In the genomic region with DNA sequence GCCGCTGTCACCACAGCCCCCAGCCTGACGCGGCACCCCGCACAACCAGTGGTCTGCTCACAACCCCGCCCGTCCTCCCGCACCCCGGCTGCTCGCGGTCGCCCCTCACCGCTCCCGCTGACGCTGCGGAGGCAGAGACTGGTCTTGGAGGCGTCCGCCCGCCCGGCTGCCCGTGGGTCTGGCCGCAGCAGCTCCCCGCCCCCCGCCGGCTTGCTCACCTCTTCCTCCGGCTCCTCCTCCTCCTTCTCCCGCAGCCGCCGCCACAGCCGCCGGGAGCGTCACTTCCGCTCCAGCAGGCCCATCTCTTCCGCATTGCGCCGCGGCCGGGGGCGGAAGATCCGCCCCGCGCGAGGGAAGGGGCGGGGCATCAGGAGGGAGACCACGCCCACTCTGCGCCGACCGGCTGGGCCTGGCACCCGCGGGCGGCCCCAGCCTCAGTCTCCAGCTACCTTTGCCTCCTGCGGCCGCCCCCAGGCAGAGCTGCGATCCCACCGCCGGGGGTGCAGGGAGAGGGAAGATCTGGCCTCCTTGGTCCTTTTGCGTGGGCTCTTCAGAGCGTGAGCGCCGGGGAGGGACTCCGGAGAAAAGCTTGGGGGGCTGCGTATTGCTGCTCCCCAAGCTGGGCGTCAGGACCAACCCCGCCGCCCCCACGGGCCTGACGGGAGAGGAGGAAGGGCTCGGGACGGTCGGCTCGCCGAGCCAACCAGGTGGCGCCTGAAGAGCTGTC, we compare ENCODE assay signal across 8 cellular contexts. TPM values are rescaled to one million over a fixed set of nuclear protein-coding genes. Genes with fewer than 3 reads are reported as not detected.
DNase-seq lines count a peak whose midpoint lies in the region; ATAC-seq, FAIRE-seq and TF ChIP-seq lines count a peak whose summit lies in the region.

A gene with protein sequence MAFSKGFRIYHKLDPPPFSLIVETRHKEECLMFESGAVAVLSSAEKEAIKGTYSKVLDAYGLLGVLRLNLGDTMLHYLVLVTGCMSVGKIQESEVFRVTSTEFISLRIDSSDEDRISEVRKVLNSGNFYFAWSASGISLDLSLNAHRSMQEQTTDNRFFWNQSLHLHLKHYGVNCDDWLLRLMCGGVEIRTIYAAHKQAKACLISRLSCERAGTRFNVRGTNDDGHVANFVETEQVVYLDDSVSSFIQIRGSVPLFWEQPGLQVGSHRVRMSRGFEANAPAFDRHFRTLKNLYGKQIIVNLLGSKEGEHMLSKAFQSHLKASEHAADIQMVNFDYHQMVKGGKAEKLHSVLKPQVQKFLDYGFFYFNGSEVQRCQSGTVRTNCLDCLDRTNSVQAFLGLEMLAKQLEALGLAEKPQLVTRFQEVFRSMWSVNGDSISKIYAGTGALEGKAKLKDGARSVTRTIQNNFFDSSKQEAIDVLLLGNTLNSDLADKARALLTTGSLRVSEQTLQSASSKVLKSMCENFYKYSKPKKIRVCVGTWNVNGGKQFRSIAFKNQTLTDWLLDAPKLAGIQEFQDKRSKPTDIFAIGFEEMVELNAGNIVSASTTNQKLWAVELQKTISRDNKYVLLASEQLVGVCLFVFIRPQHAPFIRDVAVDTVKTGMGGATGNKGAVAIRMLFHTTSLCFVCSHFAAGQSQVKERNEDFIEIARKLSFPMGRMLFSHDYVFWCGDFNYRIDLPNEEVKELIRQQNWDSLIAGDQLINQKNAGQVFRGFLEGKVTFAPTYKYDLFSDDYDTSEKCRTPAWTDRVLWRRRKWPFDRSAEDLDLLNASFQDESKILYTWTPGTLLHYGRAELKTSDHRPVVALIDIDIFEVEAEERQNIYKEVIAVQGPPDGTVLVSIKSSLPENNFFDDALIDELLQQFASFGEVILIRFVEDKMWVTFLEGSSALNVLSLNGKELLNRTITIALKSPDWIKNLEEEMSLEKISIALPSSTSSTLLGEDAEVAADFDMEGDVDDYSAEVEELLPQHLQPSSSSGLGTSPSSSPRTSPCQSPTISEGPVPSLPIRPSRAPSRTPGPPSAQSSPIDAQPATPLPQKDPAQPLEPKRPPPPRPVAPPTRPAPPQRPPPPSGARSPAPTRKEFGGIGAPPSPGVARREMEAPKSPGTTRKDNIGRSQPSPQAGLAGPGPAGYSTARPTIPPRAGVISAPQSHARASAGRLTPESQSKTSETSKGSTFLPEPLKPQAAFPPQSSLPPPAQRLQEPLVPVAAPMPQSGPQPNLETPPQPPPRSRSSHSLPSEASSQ (N-terminal part only) (minus strand): TSS at position 286 of the 727 bp plus-strand sequence. CDS start 1,118 bp downstream, outside the sequence.

- peaks cover 33% of the 10 kb centered on the region for H3F3A ChIP-seq in MM.1S (ENCODE audit: insufficient read depth, low read length)
- H3F3A ChIP-seq in neural cell (ENCODE audit: insufficient read depth, low read length, poor library complexity, severe bottlenecking), result no peaks in the 10 kb centered on the region

- TF ChIP-seq CTCF in MM.1S (IDR thresholded peaks at IDR 0.05; ENCODE audit: low read length), result no peak
- no peak for TF ChIP-seq CTCF in fibroblast of the aortic adventitia (IDR thresholded peaks at IDR 0.05; ENCODE audit: insufficient read depth, low read length)
- peak; percentile 13 for TF ChIP-seq CTCF in neural cell (IDR thresholded peaks at IDR 0.05; ENCODE audit: poor library complexity, severe bottlenecking)

- H3K36me3 ChIP-seq in MM.1S (replicated peaks; ENCODE audit: insufficient read depth, low read length) (no peaks in the 10 kb centered on the region; the same call in 1 of the 2 replicates), neural cell (ENCODE audit: insufficient read depth, low read length) (no peaks in the 10 kb centered on the region)

- peaks cover 28% of the 10 kb centered on the region for H3K79me2 ChIP-seq in MM.1S (ENCODE audit: low read length)
- H3K79me2 ChIP-seq in neural cell (replicated peaks; ENCODE audit: insufficient read depth, low read length), result peaks cover 22% of the 10 kb centered on the region

- peak within 1 kb of the TSS; percentile 94 to 97 for H3K4me3 Mint-ChIP-seq in stimulated activated naive CD8-positive, alpha-beta T cell treated with anti-CD3 and anti-CD28 coated beads, Interleukin-15, amount 100 ng/mL, for 72 hours

- peak within 1 kb of the TSS; percentile 78 for H3K4me2 ChIP-seq in MM.1S (ENCODE audit: low read depth, low read length)
- H3K4me2 ChIP-seq in neural cell (ENCODE audit: low read length), result peak within 1 kb of the TSS; percentile 85

- H2AFZ ChIP-seq in MM.1S (ENCODE audit: low read length) (peak within 1 kb of the TSS; percentile 83), neural cell (ENCODE audit: low read depth, low read length) (peak within 1 kb of the TSS; percentile 83)

- H3K4me3 ChIP-seq in MM.1S (ENCODE audit: low read length), result peak within 1 kb of the TSS; percentile 73
- peak within 1 kb of the TSS; percentile 92 for H3K4me3 ChIP-seq in fibroblast of the aortic adventitia (ENCODE audit: low read depth, low read length)
- peak within 1 kb of the TSS; percentile 90 for H3K4me3 ChIP-seq in neural cell (ENCODE audit: low read length)

- H3K27ac Mint-ChIP-seq in stimulated activated naive CD8-positive, alpha-beta T cell treated with anti-CD3 and anti-CD28 coated beads, Interleukin-15, amount 100 ng/mL, for 72 hours, result peak within 1 kb of the TSS; percentile 95 to 98

- H3K27me3 Mint-ChIP-seq in stimulated activated naive CD8-positive, alpha-beta T cell treated with anti-CD3 and anti-CD28 coated beads, Interleukin-15, amount 100 ng/mL, for 72 hours, result no peaks in the 10 kb centered on the region

- H3K27ac ChIP-seq in MM.1S (ENCODE audit: low read length) (peak within 1 kb of the TSS; percentile 61; the same call in 1 of the 2 replicates), neural cell (ENCODE audit: low read length) (peak within 1 kb of the TSS; percentile 90)

- no peaks in the 10 kb centered on the region for H3K9me2 ChIP-seq in MM.1S (replicated peaks; ENCODE audit: insufficient read depth, low read length)
- H3K9me2 ChIP-seq in neural cell (ENCODE audit: insufficient read depth, low read length), result no peaks in the 10 kb centered on the region

- DNase-seq in HCEC 1CT (peak; percentile 96), MM.1S (peak; percentile 98), SHP77 treated with DMSO at 0.1 percent for 48 hours (lab: John Stamatoyannopoulos, UW) (peak; percentile 77), fibroblast of the aortic adventitia (ENCODE audit: low read depth) (peak; percentile 88)
- peak; percentile 98 for DNase-seq in activated effector memory CD4-positive, alpha-beta T cell treated with anti-CD3 and anti-CD28 coated beads, Interleukin-2, amount 50 U/mL, for 16 hours
- peak; percentile 96 to 97 for DNase-seq in stimulated activated naive CD8-positive, alpha-beta T cell treated with anti-CD3 and anti-CD28 coated beads, Interleukin-15, amount 100 ng/mL, for 72 hours

- peak within 1 kb of the TSS; percentile 64 for H3K9ac ChIP-seq in MM.1S (ENCODE audit: low read length)
- H3K9ac ChIP-seq in neural cell (ENCODE audit: low read length), result peak within 1 kb of the TSS; percentile 93

- H3K4me1 ChIP-seq in MM.1S (ENCODE audit: low read length), result peaks cover 10% of the 10 kb centered on the region; the same call in 1 of the 2 replicates

- H3K27me3 ChIP-seq in MM.1S (replicated peaks; ENCODE audit: insufficient read depth, low read length) (no peaks in the 10 kb centered on the region), neural cell (ENCODE audit: insufficient read depth, low read depth, low read length) (no peaks in the 10 kb centered on the region)

- ATAC-seq in stimulated activated naive CD8-positive, alpha-beta T cell treated with anti-CD3 and anti-CD28 coated beads, Interleukin-15, amount 100 ng/mL, for 72 hours, result peak; percentile 95

- H3K4me1 Mint-ChIP-seq in stimulated activated naive CD8-positive, alpha-beta T cell treated with anti-CD3 and anti-CD28 coated beads, Interleukin-15, amount 100 ng/mL, for 72 hours, result peaks cover 40% of the 10 kb centered on the region

- no peaks in the 10 kb centered on the region for H4K20me1 ChIP-seq in MM.1S (ENCODE audit: insufficient read depth, low read length)
- H4K20me1 ChIP-seq in neural cell (ENCODE audit: insufficient read depth), result no peaks in the 10 kb centered on the region

- no peaks in the 10 kb centered on the region for H3K9me3 Mint-ChIP-seq in stimulated activated naive CD8-positive, alpha-beta T cell treated with anti-CD3 and anti-CD28 coated beads, Interleukin-15, amount 100 ng/mL, for 72 hours

- no peak for TF ChIP-seq RAD21 in neural cell (conservative IDR thresholded peaks at IDR 0.05)

- peak; percentile 66 for TF ChIP-seq EP300 in neural cell (conservative IDR thresholded peaks at IDR 0.05; ENCODE audit: poor library complexity, severe bottlenecking)

- H3K9me3 ChIP-seq in MM.1S (replicated peaks; ENCODE audit: insufficient read depth, low read length) (no peaks in the 10 kb centered on the region), neural cell (ENCODE audit: low read length) (no peaks in the 10 kb centered on the region)

- peak; percentile 63 for FAIRE-seq in G401.6 (lab: Jason Lieb, UNC)

TF ChIP-seq in neural cell, 6 proteins besides CTCF, POLR2A, EP300 and RAD21 (continues in another document):
- TF ChIP-seq POLR2AphosphoS5 (IDR thresholded peaks at IDR 0.05) (peak; percentile 96), SMC3 (conservative IDR thresholded peaks at IDR 0.05; ENCODE audit: poor library complexity) (peak; percentile 1)
- TF ChIP-seq, protein P1, sequence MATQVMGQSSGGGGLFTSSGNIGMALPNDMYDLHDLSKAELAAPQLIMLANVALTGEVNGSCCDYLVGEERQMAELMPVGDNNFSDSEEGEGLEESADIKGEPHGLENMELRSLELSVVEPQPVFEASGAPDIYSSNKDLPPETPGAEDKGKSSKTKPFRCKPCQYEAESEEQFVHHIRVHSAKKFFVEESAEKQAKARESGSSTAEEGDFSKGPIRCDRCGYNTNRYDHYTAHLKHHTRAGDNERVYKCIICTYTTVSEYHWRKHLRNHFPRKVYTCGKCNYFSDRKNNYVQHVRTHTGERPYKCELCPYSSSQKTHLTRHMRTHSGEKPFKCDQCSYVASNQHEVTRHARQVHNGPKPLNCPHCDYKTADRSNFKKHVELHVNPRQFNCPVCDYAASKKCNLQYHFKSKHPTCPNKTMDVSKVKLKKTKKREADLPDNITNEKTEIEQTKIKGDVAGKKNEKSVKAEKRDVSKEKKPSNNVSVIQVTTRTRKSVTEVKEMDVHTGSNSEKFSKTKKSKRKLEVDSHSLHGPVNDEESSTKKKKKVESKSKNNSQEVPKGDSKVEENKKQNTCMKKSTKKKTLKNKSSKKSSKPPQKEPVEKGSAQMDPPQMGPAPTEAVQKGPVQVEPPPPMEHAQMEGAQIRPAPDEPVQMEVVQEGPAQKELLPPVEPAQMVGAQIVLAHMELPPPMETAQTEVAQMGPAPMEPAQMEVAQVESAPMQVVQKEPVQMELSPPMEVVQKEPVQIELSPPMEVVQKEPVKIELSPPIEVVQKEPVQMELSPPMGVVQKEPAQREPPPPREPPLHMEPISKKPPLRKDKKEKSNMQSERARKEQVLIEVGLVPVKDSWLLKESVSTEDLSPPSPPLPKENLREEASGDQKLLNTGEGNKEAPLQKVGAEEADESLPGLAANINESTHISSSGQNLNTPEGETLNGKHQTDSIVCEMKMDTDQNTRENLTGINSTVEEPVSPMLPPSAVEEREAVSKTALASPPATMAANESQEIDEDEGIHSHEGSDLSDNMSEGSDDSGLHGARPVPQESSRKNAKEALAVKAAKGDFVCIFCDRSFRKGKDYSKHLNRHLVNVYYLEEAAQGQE (IDR thresholded peaks at IDR 0.05; ENCODE audit: borderline replicate concordance), result peak; percentile 55

RNA-seq across cellular contexts. Expression of the gene that starts here (rescaled TPM):
- 9.6 and 11.4 TPM in 2 replicates for total RNA-seq in fibroblast of the aortic adventitia (ENCODE audit: low replicate concordance)
- 19.0 and 24.1 TPM in 2 replicates for polyA plus RNA-seq in neural cell
- polyA minus RNA-seq in neural cell, result 35.3 and 41.0 TPM in 2 replicates

Comparison
In these comparisons a context has a peak if more than half of its experiments do, and no peak if none do; other contexts are left out.
1. Peak in every context shown above with its lines: DNase-seq, ATAC-seq, H3K4me3 ChIP-seq and H3K27ac ChIP-seq.